In the genomic region with DNA sequence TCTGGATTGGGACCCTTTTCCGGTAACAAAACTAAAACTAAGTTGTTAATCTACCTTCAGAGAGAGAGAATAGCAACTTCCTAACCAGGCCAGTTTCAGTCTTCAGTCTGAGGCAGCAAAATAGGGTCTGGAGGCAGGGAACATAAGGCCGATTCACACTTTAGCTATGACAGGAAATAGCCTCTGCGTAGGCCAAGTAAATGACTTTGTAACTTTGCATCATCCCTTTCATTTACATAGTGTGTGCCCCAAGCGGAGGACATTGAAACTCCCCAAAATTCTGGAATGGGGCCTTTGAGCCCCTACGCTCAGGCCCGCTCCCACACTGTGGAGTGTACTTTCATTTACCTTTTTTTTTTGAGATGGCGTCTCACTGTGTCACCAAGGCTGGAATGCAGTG, we compare ENCODE assay signal across 9 cellular contexts. TPM values are rescaled to one million over a fixed set of nuclear protein-coding genes. Genes with fewer than 3 reads are reported as not detected.
DNase-seq lines count a peak whose midpoint lies in the region; ATAC-seq, FAIRE-seq and TF ChIP-seq lines count a peak whose summit lies in the region.
"Had no signal": no experiment of that assay in that cellular context is flagged by ENCODE, and none has a peak within 500 bp of the region (broad histone marks: within the 10 kb centered on the region; RNA-seq: fewer than 3 reads in every experiment).

No MANE protein-coding gene starts in this region.

- TF ChIP-seq POLR2A in GM12891 (IDR thresholded peaks at IDR 0.05; ENCODE audit: low read depth, low read length), result no peak

- no peak overlapping the region for H3K4me3 ChIP-seq in fibroblast of mammary gland (ENCODE audit: control insufficient read depth, low read depth, low read length)

- POLR2A ChIA-PET in RWPE1 (lab: Yijun Ruan, JAX; ENCODE audit: low non-redundant PET), result interaction anchor here (0.7 kb wide), 1 partner anchor 96 kb away, joined by 10 read pairs; no protein-coding TSS in a partner anchor

- ATAC-seq in left colon, result no peak

- TF ChIP-seq CTCF in RWPE1 (conservative IDR thresholded peaks at IDR 0.05; ENCODE audit: low read depth) (no peak), fibroblast of mammary gland (conservative IDR thresholded peaks at IDR 0.05; ENCODE audit: control insufficient read depth, insufficient read depth, low read depth, low read length) (no peak)

- in situ Hi-C loops in G401 (cut with HindIII; ENCODE audit: low sequenced_read_pairs), result no loop called here

- FAIRE-seq in GM12891 (lab: Jason Lieb, UNC), result peak; percentile 9

- H3K27ac ChIP-seq in RWPE1, result peak overlapping the region; percentile 100

- CTCF ChIA-PET in RWPE1 (lab: Yijun Ruan, JAX), result interaction anchor here (1.5 kb wide), 1 partner anchor 23 kb away, joined by 6 read pairs; no protein-coding TSS in a partner anchor

- DNase-seq in GM12891 (ENCODE audit: insufficient read length, low spot score) (no peak), H4 (ENCODE audit: low spot score) (peak; percentile 70), RWPE1 (ENCODE audit: low spot score) (no peak), fibroblast of mammary gland (ENCODE audit: low read depth) (peak; percentile 83), NCI-H187 treated with DMSO at 0.1 percent for 48 hours (lab: John Stamatoyannopoulos, UW) (no peak), GDM1 (lab: John Stamatoyannopoulos, UW) (no peak), G401 (ENCODE audit: low spot score) (no peak), left colon (no peak)

- intact Hi-C loops in left colon (cut with DNase I, micrococcal nuclease), result no loop called here

TF ChIP-seq in GM12891, 5 proteins besides CTCF, POLR2A, EP300 and RAD21:
- TF ChIP-seq TAF1 (IDR thresholded peaks at IDR 0.05; ENCODE audit: low read depth, low read length) (no peak), PAX5 (IDR thresholded peaks at IDR 0.05; ENCODE audit: insufficient read depth, low read length, severe bottlenecking) (no peak), SPI1 (IDR thresholded peaks at IDR 0.05; ENCODE audit: low read depth, low read length) (no peak), POLR2AphosphoS5 (IDR thresholded peaks at IDR 0.05; ENCODE audit: low read depth, low read length) (no peak), POU2F2 (IDR thresholded peaks at IDR 0.05; ENCODE audit: low read depth, low read length) (no peak)
TF ChIP-seq in GM12891: peak in this region for 0.

RNA-seq across cellular contexts. Expression of a gene that starts 1.7 kb away (rescaled TPM):
- polyA plus RNA-seq in GM12891 (2012; ENCODE audit: low read depth, missing spikeins), result 2.2 TPM
- total RNA-seq in H4 (2014; rRNA removed; shearing (Covaris generic)), result 42.9 and 64.7 TPM in 2 replicates
- total RNA-seq in G401 (2014; rRNA removed; shearing (Covaris generic)), result 55.9 and 56.2 TPM in 2 replicates
- 10 to 100 TPM; 45.6 to 54.2 TPM for total RNA-seq in left colon

RNA-seq across cellular contexts. Expression of a gene that starts 52.0 kb away (rescaled TPM):
- polyA plus RNA-seq in GM12891 (2012; ENCODE audit: low read depth, missing spikeins), result not detected
- total RNA-seq in H4 (2014; rRNA removed; shearing (Covaris generic)), result 0.06 and 0.08 TPM in 2 replicates
- 0.47 and 0.49 TPM in 2 replicates for total RNA-seq in G401 (2014; rRNA removed; shearing (Covaris generic))
- total RNA-seq in left colon, result not detected

RNA-seq across cellular contexts. Expression of a gene that starts 58.4 kb away (rescaled TPM):
- not detected for polyA plus RNA-seq in GM12891 (2012; ENCODE audit: low read depth, missing spikeins)
- 1.1 and 8.6 TPM in 2 replicates for total RNA-seq in H4 (2014; rRNA removed; shearing (Covaris generic))
- total RNA-seq in G401 (2014; rRNA removed; shearing (Covaris generic)), result 0.54 TPM in 1 of 2 replicates, not detected in the other
- total RNA-seq in left colon, result not detected
- total RNA-seq: T-helper 1 cell treated with Interleukin-12 subunit alpha and Interleukin-12 subunit beta and Interleukin-4 antibody, amounts not matched to agents 30 ng/mL and 1 ng/mL, for 36 hours had no signal

Comparison
In these comparisons a context has a peak if more than half of its experiments do, and no peak if none do; other contexts are left out.
1. DNase-seq: peak in H4 (single experiment) and fibroblast of mammary gland (single experiment); none in GM12891 (single experiment), RWPE1 (single experiment), NCI-H187 treated with DMSO at 0.1 percent for 48 hours (single experiment), GDM1 (single experiment), G401 (single experiment) and left colon (0 of 2).